Comparison of ENCODE assay signal across 8 cellular contexts in the genomic region with DNA sequence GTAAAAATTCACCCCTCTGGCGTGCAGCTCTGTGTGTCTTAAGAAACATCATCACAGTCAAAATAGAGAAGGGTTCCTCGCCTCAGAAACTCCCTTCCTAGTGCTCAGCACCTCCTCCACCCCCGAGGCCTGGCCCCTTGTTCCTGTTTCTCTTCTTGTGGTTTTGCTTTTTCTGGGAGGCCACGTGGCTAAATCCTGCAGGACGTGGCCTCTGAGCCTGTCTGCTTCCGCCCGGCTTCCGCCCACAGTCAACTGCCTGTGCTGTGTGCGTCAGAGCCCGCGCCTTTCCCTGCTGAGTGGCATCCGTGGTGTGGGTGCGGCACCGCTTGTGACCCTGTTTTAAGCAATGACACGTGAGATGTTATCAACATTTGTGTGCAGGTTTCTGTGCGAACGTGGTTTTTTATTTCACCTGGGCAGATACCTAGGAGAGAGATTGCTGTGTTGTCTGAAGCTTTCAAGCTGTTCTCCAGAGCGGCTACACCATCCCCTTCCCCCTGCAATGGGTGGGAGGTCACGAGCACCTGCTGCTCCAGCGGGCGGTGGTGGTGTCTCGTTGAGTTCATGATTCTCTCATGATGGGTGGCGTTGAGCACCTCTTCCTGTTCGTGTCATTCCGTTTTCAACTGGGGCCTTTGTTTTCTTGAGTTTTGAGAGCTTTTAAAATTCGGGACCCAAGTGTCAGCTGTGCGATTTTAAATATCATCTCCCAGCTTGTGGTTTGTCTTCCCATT. TPM values are rescaled to one million over a fixed set of nuclear protein-coding genes. Genes with fewer than 3 reads are reported as not detected.
DNase-seq lines count a peak whose midpoint lies in the region; ATAC-seq lines count a peak whose summit lies in the region.

No MANE protein-coding gene starts in this region.

- H3K4me2 ChIP-seq in mesenchymal stem cell (ENCODE audit: low read length, poor library complexity, severe bottlenecking), result no peak overlapping the region

- no peak overlapping the region for H2BK120ac ChIP-seq in mesenchymal stem cell (ENCODE audit: low read depth, low read length)

- no peak overlapping the region for H2AFZ ChIP-seq in mesenchymal stem cell (ENCODE audit: low read depth, low read length)

- H3K18ac ChIP-seq in mesenchymal stem cell (ENCODE audit: low read depth in 1 of 2, low read length in 2 of 2), result no peak overlapping the region

- H3K36me3 ChIP-seq in mesenchymal stem cell (ENCODE audit: control insufficient read depth in 1 of 2, insufficient read depth in 2 of 2, low read depth in 1 of 2, low read length in 2 of 2), result peaks cover 74 to 86% of the 10 kb centered on the region in 2 experiments
- H3K36me3 ChIP-seq in HAP-1 (replicated peaks), result peaks cover 19% of the 10 kb centered on the region

- WGBS in mesenchymal stem cell, result 97% methylated on average over 27 of the region's 27 CpGs

- H2BK12ac ChIP-seq in mesenchymal stem cell (ENCODE audit: low read length in 2 of 2), result no peak overlapping the region

- no peak overlapping the region for H3K4me3 ChIP-seq in mesenchymal stem cell (ENCODE audit: insufficient read depth in 1 of 2, low read depth in 1 of 2, low read length in 2 of 2)
- no peak overlapping the region for H3K4me3 ChIP-seq in HAP-1

- in situ Hi-C loops in HAP-1 (cut with MboI; ENCODE audit: low sequenced_read_pairs), result no loop called here

- DNase-seq in T-helper 9 cell, result peak; percentile 85
- peak in 47 of 58 donors; percentile 12 to 65 (median 36) for DNase-seq in anterior cingulate cortex (lab: John Stamatoyannopoulos, UW)
- no peak for DNase-seq in mesenchymal stem cell
- DNase-seq in stimulated activated CD8-positive, alpha-beta memory T cell treated with anti-CD3 and anti-CD28 coated beads, Interleukin-7, amount 100 ng/mL, for 24 hours (ENCODE audit: low read depth), result peak; percentile 56
- no peak for DNase-seq in HAP-1 (ENCODE audit: low spot score in 2 of 2)
- DNase-seq in NCI-H524 treated with DMSO at 0.1 percent for 48 hours (lab: John Stamatoyannopoulos, UW), result no peak

- no peak overlapping the region for H2BK5ac ChIP-seq in mesenchymal stem cell (ENCODE audit: low read depth, low read length, poor library complexity, severe bottlenecking)

- H3K4me1 ChIP-seq in mesenchymal stem cell (ENCODE audit: control insufficient read depth, insufficient read depth, low read depth, low read length) (peaks cover 18% of the 10 kb centered on the region), HAP-1 (no peaks in the 10 kb centered on the region)

- H3K23ac ChIP-seq in mesenchymal stem cell (ENCODE audit: low read length in 2 of 2), result no peak overlapping the region

- no peak overlapping the region for H2BK15ac ChIP-seq in mesenchymal stem cell (ENCODE audit: low read depth, poor library complexity, severe bottlenecking)

- peak overlapping the region; percentile 6 for H3K27ac ChIP-seq in mesenchymal stem cell (ENCODE audit: low read length, poor library complexity, severe bottlenecking)

- H3K9me3 ChIP-seq in mesenchymal stem cell (ENCODE audit: control insufficient read depth, low read length) (no peaks in the 10 kb centered on the region), HAP-1 (no peaks in the 10 kb centered on the region)

- H4K91ac ChIP-seq in mesenchymal stem cell (ENCODE audit: low read length), result no peak overlapping the region

- no peak overlapping the region for H2AK5ac ChIP-seq in mesenchymal stem cell (ENCODE audit: low read length, severe bottlenecking)

- H3K79me1 ChIP-seq in mesenchymal stem cell (replicated peaks; ENCODE audit: low read length, poor library complexity, severe bottlenecking), result peaks cover 23% of the 10 kb centered on the region

- H4K8ac ChIP-seq in mesenchymal stem cell (ENCODE audit: low read length), result no peak overlapping the region

- H3K9ac ChIP-seq in mesenchymal stem cell (ENCODE audit: low read length), result no peak overlapping the region

- no peak overlapping the region for H3K4ac ChIP-seq in mesenchymal stem cell (ENCODE audit: low read depth in 1 of 2, low read length in 2 of 2)

- H3K14ac ChIP-seq in mesenchymal stem cell (ENCODE audit: low read length in 2 of 2), result no peak overlapping the region

- ATAC-seq in GM18861 (IDR thresholded peaks at IDR 0.05; ENCODE audit: unreplicated experiment), result peak; percentile 78
- ATAC-seq in HG03103 (IDR thresholded peaks at IDR 0.05; ENCODE audit: low read depth, unreplicated experiment), result peak; percentile 60

- H3K27me3 ChIP-seq in mesenchymal stem cell (ENCODE audit: control insufficient read depth in 1 of 2, insufficient read depth in 1 of 2, low read length in 2 of 2) (no peaks in the 10 kb centered on the region), HAP-1 (ENCODE audit: low read depth) (no peaks in the 10 kb centered on the region)

RNA-seq across cellular contexts. Expression of gene ACSF3, which starts 21.7 kb away (rescaled TPM):
- polyA plus RNA-seq in mesenchymal stem cell (2013, experiment 1 of 2), result 7.7 TPM
- 7.7 TPM for polyA plus RNA-seq in mesenchymal stem cell (2013, experiment 2 of 2)

RNA-seq across cellular contexts. Expression of gene CDH15, which starts 56.2 kb away (rescaled TPM):
- polyA plus RNA-seq in mesenchymal stem cell (2013, experiment 1 of 2), result 0.43 TPM
- polyA plus RNA-seq in mesenchymal stem cell (2013, experiment 2 of 2), result 0.37 TPM

Comparison
In these comparisons a context has a peak if more than half of its experiments do, and no peak if none do; other contexts are left out.
1. DNase-seq: peak in T-helper 9 cell (single experiment), anterior cingulate cortex (47 of 58) and stimulated activated CD8-positive, alpha-beta memory T cell treated with anti-CD3 and anti-CD28 coated beads, Interleukin-7, amount 100 ng/mL, for 24 hours (single experiment); none in mesenchymal stem cell (single experiment), HAP-1 (0 of 2) and NCI-H524 treated with DMSO at 0.1 percent for 48 hours (single experiment).